Comparison of ENCODE assay signal across 12 cellular contexts in genomic region chr9:137723396-137724113, GRCh38.
A peak's percentile ranks its signal among the peaks of the same experiment; 100 is the strongest.
DNase-seq lines count a peak whose midpoint lies in the region; ATAC-seq and TF ChIP-seq lines count a peak whose summit lies in the region.
"Had no signal": no experiment of that assay in that cellular context is flagged by ENCODE, and none has a peak within 500 bp of the region (broad histone marks: within the 10 kb centered on the region; RNA-seq: fewer than 3 reads in every experiment).

No MANE protein-coding gene starts in this region.

- no peaks in the 10 kb centered on the region for H3K27me3 ChIP-seq in CD8-positive, alpha-beta T cell (ENCODE audit: insufficient read depth, low read length)
- H3K27me3 ChIP-seq in ectodermal cell (ENCODE audit: control insufficient read depth, insufficient read depth, low read length, poor library complexity, severe bottlenecking) (no peaks in the 10 kb centered on the region), adrenal gland (no peaks in the 10 kb centered on the region)
- H3K27me3 ChIP-seq: pancreas, tibial artery had no signal

- no peaks in the 10 kb centered on the region for H3K9me3 ChIP-seq in CD8-positive, alpha-beta T cell (ENCODE audit: low read length)
- H3K9me3 ChIP-seq in ectodermal cell (ENCODE audit: control insufficient read depth, low read length) (no peaks in the 10 kb centered on the region), adrenal gland (replicated peaks in 1 of 3) (no peaks in the 10 kb centered on the region)
- H3K9me3 ChIP-seq: pancreas, tibial artery had no signal

- H3K4me3 Mint-ChIP-seq in CD8-positive, alpha-beta T cell = peak overlapping the region; percentile 42
- no peak overlapping the region for H3K4me3 Mint-ChIP-seq in WTC11
- H3K4me3 Mint-ChIP-seq in nephron progenitor cell = no peak overlapping the region

- peaks cover 8% of the 10 kb centered on the region for H3K9me3 Mint-ChIP-seq in CD8-positive, alpha-beta T cell
- H3K9me3 Mint-ChIP-seq in WTC11 (peaks cover 6% of the 10 kb centered on the region), nephron progenitor cell (peaks cover 42% of the 10 kb centered on the region)

- intact Hi-C loops in CD8-positive, alpha-beta T cell (cut with DNase I, micrococcal nuclease) = loop anchor here in 1 of 2 experiments (10.0 kb wide), 1 partner anchor 301 kb away; no protein-coding TSS in a partner anchor
- intact Hi-C loops in adrenal gland (cut with DNase I) = no loop called here

- ATAC-seq in CD8-positive, alpha-beta T cell = no peak
- ATAC-seq in WTC11 = peak; percentile 49; the same call in 1 of the 2 replicates
- no peak for ATAC-seq in HG02642 (IDR thresholded peaks at IDR 0.05; ENCODE audit: poor library complexity, unreplicated experiment)
- no peak for ATAC-seq in GM18868 (IDR thresholded peaks at IDR 0.05; ENCODE audit: unreplicated experiment)

- peaks cover 70% of the 10 kb centered on the region for H3K36me3 Mint-ChIP-seq in CD8-positive, alpha-beta T cell
- H3K36me3 Mint-ChIP-seq in WTC11 (peaks cover 64% of the 10 kb centered on the region), nephron progenitor cell (ENCODE audit: low read depth) (peaks cover 86% of the 10 kb centered on the region)

- WGBS in ectodermal cell, 2 experiments = 74 to 75% methylated on average over 19 to 20 of the region's 20 CpGs
- WGBS in adrenal gland, 4 donors = 77 to 92% (median 79%) methylated on average over 12 to 20 of the region's 20 CpGs

- no peak for TF ChIP-seq CTCF in CD8-positive, alpha-beta T cell (IDR thresholded peaks at IDR 0.05)
- no peak for TF ChIP-seq CTCF in WTC11 (IDR thresholded peaks at IDR 0.05)
- no peak for TF ChIP-seq CTCF in nephron progenitor cell (IDR thresholded peaks at IDR 0.05)
- no peak for TF ChIP-seq CTCF in adrenal gland (IDR thresholded peaks at IDR 0.05)

- H3K27ac ChIP-seq in CD8-positive, alpha-beta T cell (ENCODE audit: low read depth, low read length) = no peak overlapping the region
- H3K27ac ChIP-seq in ectodermal cell (ENCODE audit: insufficient read depth, low read depth, low read length, poor library complexity, severe bottlenecking) = peak overlapping the region; percentile 9
- peak overlapping the region in 2 of 5 donors; percentile 6 to 23 for H3K27ac ChIP-seq in adrenal gland
- H3K27ac ChIP-seq: pancreas, tibial artery had no signal

- POLR2A ChIA-PET in CD8-positive, alpha-beta T cell (lab: Charles Lee) = no interaction called here
- POLR2A ChIA-PET in WTC11 (lab: Charles Lee) = no interaction called here

- CTCF ChIA-PET in CD8-positive, alpha-beta T cell (lab: Charles Lee) = no interaction called here
- CTCF ChIA-PET in WTC11 (lab: Charles Lee) = interaction anchor here (1.1 to 1.3 kb wide), 2 partner anchors 28 to 51 kb away, joined by 5 to 9 read pairs; no protein-coding TSS in a partner anchor

- H3K36me3 ChIP-seq in CD8-positive, alpha-beta T cell (ENCODE audit: insufficient read depth, low read length) = peaks cover 12% of the 10 kb centered on the region
- peaks cover 7% of the 10 kb centered on the region for H3K36me3 ChIP-seq in ectodermal cell (ENCODE audit: control insufficient read depth, insufficient read depth, low read length)
- peaks cover 0 to 4% of the 10 kb centered on the region in 2 donors for H3K36me3 ChIP-seq in adrenal gland (replicated peaks in 1 of 2)

- peak in 4 of 7 experiments; percentile 24 to 60 (median 43) for DNase-seq in CD8-positive, alpha-beta T cell
- DNase-seq in WTC11 (ENCODE audit: low spot score) (no peak), nephron progenitor cell (no peak), putamen (ENCODE audit: low spot score) (no peak), adrenal gland (no peak)
- DNase-seq: MM.1S, NCI-H226, pancreas, tibial artery had no signal

- peaks cover 51% of the 10 kb centered on the region for H3K4me1 Mint-ChIP-seq in CD8-positive, alpha-beta T cell (ENCODE audit: low read depth)
- H3K4me1 Mint-ChIP-seq in WTC11 (peaks cover 30% of the 10 kb centered on the region), nephron progenitor cell (peaks cover 22% of the 10 kb centered on the region)

- H3K4me3 ChIP-seq in CD8-positive, alpha-beta T cell (ENCODE audit: low read depth, low read length) = no peak overlapping the region
- H3K4me3 ChIP-seq in ectodermal cell (ENCODE audit: insufficient read depth, low read depth, low read length) (no peak overlapping the region), adrenal gland (no peak overlapping the region)
- H3K4me3 ChIP-seq: pancreas, tibial artery had no signal

- H3K27ac Mint-ChIP-seq in CD8-positive, alpha-beta T cell = peak overlapping the region; percentile 92
- H3K27ac Mint-ChIP-seq in WTC11 (peak overlapping the region; percentile 96), nephron progenitor cell (peak overlapping the region; percentile 97)

- H3K27me3 Mint-ChIP-seq in CD8-positive, alpha-beta T cell (ENCODE audit: low read depth) = no peaks in the 10 kb centered on the region
- no peaks in the 10 kb centered on the region for H3K27me3 Mint-ChIP-seq in WTC11 (ENCODE audit: low read depth)
- peaks cover 3% of the 10 kb centered on the region for H3K27me3 Mint-ChIP-seq in nephron progenitor cell (ENCODE audit: low read depth, poor library complexity)

- TF ChIP-seq POLR2A in adrenal gland (IDR thresholded peaks at IDR 0.05) = no peak

- peaks cover 33% of the 10 kb centered on the region for H3K4me1 ChIP-seq in CD8-positive, alpha-beta T cell (ENCODE audit: insufficient read depth, low read length)
- H3K4me1 ChIP-seq in ectodermal cell (ENCODE audit: control insufficient read depth, insufficient read depth, low read length) (peaks cover 8% of the 10 kb centered on the region), adrenal gland (replicated peaks in 1 of 2) (peaks cover 0 to 14% of the 10 kb centered on the region in 2 donors)
- H3K4me1 ChIP-seq: pancreas had no signal

TF ChIP-seq in WTC11, 78 proteins besides CTCF, POLR2A, EP300 and RAD21:
- TF ChIP-seq ZBTB43 (CRISPR knock-in tag; IDR thresholded peaks at IDR 0.05) = peak; percentile 64; the same call in 1 of the 2 replicates
- no peak for TF ChIP-seq ZNF232 (CRISPR knock-in tag; IDR thresholded peaks at IDR 0.05)
- TF ChIP-seq ELF4 (CRISPR knock-in tag; IDR thresholded peaks at IDR 0.05; ENCODE audit: low read depth) = no peak

Comparison
In these comparisons a context has a peak if more than half of its experiments do, and no peak if none do; other contexts are left out.
1. DNase-seq: peak in CD8-positive, alpha-beta T cell (4 of 7); none in WTC11 (single experiment), nephron progenitor cell (single experiment), putamen (single experiment) and adrenal gland (0 of 7).
2. Peak in every context shown above with its lines, with median percentiles within 50 percentile points of each other: H3K27ac Mint-ChIP-seq.